In genomic region chr2:190979906-190980629, GRCh38 we compare ENCODE assay signal across 9 cellular contexts. TPM values are rescaled to one million over a fixed set of nuclear protein-coding genes. Genes with fewer than 3 reads are reported as not detected.
DNase-seq lines count a peak whose midpoint lies in the region; ATAC-seq and TF ChIP-seq lines count a peak whose summit lies in the region.
"Had no signal": no experiment of that assay in that cellular context is flagged by ENCODE, and none has a peak within 500 bp of the region (broad histone marks: within the 10 kb centered on the region; RNA-seq: fewer than 3 reads in every experiment).

No MANE protein-coding gene starts in this region.

- DNase-seq in breast epithelium (ENCODE audit: low spot score in 2 of 2) (peak; percentile 58 to 79), MCF 10A (ENCODE audit: unreplicated experiment) (no peak), adipocyte (ENCODE audit: low read depth) (peak; percentile 45), left kidney (ENCODE audit: low read depth, low spot score) (peak; percentile 96), aorta (peak in 1 of 2 donors; percentile 60), DMS114 treated with DMSO at 0.1 percent for 48 hours (lab: John Stamatoyannopoulos, UW; ENCODE audit: unreplicated experiment) (no peak), anterior cingulate cortex (lab: John Stamatoyannopoulos, UW) (no peak)

- H3K4me1 Mint-ChIP-seq in MCF 10A (ENCODE audit: insufficient read depth, unreplicated experiment) = peaks cover 7% of the 10 kb centered on the region

- H3K27me3 Mint-ChIP-seq in MCF 10A (ENCODE audit: insufficient read depth, unreplicated experiment) = no peaks in the 10 kb centered on the region

- peaks cover 18% of the 10 kb centered on the region for H3K36me3 ChIP-seq in breast epithelium
- H3K36me3 ChIP-seq in adipocyte (ENCODE audit: control insufficient read depth, insufficient read depth, low read length, severe bottlenecking) = peaks cover 100% of the 10 kb centered on the region
- H3K36me3 ChIP-seq in aorta (ENCODE audit: control insufficient read depth in 1 of 2, insufficient read depth in 2 of 2, low read length in 1 of 2) = peaks cover 6 to 14% of the 10 kb centered on the region in 2 donors

- intact Hi-C loops in breast epithelium (cut with DNase I; ENCODE audit: low total_unique reads) = no loop called here
- intact Hi-C loops in MCF 10A (cut with micrococcal nuclease) = no loop called here
- intact Hi-C loops in aorta (cut with DNase I) = no loop called here

- H3K9me3 Mint-ChIP-seq in MCF 10A (ENCODE audit: unreplicated experiment) = no peaks in the 10 kb centered on the region

- no peaks in the 10 kb centered on the region for H3K9me3 ChIP-seq in breast epithelium
- no peaks in the 10 kb centered on the region for H3K9me3 ChIP-seq in adipocyte (ENCODE audit: control insufficient read depth, low read length)
- no peaks in the 10 kb centered on the region for H3K9me3 ChIP-seq in aorta (ENCODE audit: control insufficient read depth, low read length)
- H3K9me3 ChIP-seq: thoracic aorta had no signal

- CTCF ChIA-PET in MCF 10A (lab: Yijun Ruan, JAX) = no interaction called here

- H3K36me3 Mint-ChIP-seq in MCF 10A (ENCODE audit: insufficient read depth, unreplicated experiment) = peaks cover 92% of the 10 kb centered on the region

- H3K27ac ChIP-seq in breast epithelium (peak overlapping the region; percentile 56 to 76), aorta (ENCODE audit: low read depth in 1 of 2, low read length in 2 of 2) (no peak overlapping the region)
- H3K27ac ChIP-seq: thoracic aorta had no signal

- ATAC-seq in aorta (ENCODE audit: low FRiP score) (peak; percentile 83), HG03159 (IDR thresholded peaks at IDR 0.05; ENCODE audit: unreplicated experiment) (no peak)

- 37 to 43% methylated on average over 14 of the region's 14 CpGs for WGBS in aorta, 2 donors

- peak overlapping the region in 1 of 3 donors; percentile 10 for H3K4me3 ChIP-seq in breast epithelium
- H3K4me3 ChIP-seq in adipocyte (ENCODE audit: low read length) = no peak overlapping the region
- no peak overlapping the region for H3K4me3 ChIP-seq in aorta (ENCODE audit: low read length in 2 of 2)
- H3K4me3 ChIP-seq: thoracic aorta had no signal

- H3K4me1 ChIP-seq in breast epithelium (no peaks in the 10 kb centered on the region), adipocyte (ENCODE audit: control insufficient read depth, insufficient read depth, low read length) (peaks cover 6% of the 10 kb centered on the region), aorta (ENCODE audit: control insufficient read depth in 1 of 2, insufficient read depth in 2 of 2, low read length in 2 of 2) (no peaks in the 10 kb centered on the region)

- H3K27ac Mint-ChIP-seq in MCF 10A (ENCODE audit: low read depth, unreplicated experiment) = no peak overlapping the region

- no peak for TF ChIP-seq CTCF in breast epithelium (IDR thresholded peaks at IDR 0.05)
- no peak for TF ChIP-seq CTCF in MCF 10A (IDR thresholded peaks at IDR 0.05; ENCODE audit: unreplicated experiment)

- no peak overlapping the region for H3K4me3 Mint-ChIP-seq in MCF 10A (ENCODE audit: unreplicated experiment)

- POLR2A ChIA-PET in MCF 10A (lab: Yijun Ruan, JAX) = no interaction called here

- TF ChIP-seq POLR2A in breast epithelium (IDR thresholded peaks at IDR 0.05) = no peak

- no peak overlapping the region for H3K9ac ChIP-seq in adipocyte (ENCODE audit: low read length)

- no TSS peak for BruUV-seq in MCF 10A (replicated peaks; lab: Mats Ljungman, UMichigan)

- H3K27me3 ChIP-seq in breast epithelium (no peaks in the 10 kb centered on the region), adipocyte (replicated peaks; ENCODE audit: control insufficient read depth, insufficient read depth, low read length) (no peaks in the 10 kb centered on the region), aorta (ENCODE audit: control insufficient read depth in 1 of 2, insufficient read depth in 2 of 2, low read length in 1 of 2) (no peaks in the 10 kb centered on the region)

RNA-seq across cellular contexts. Expression of gene STAT1, which starts 33.9 kb away (rescaled TPM):
- total RNA-seq in breast epithelium (10 to 100 TPM; 44.2 to 79.6 (median 59.4) TPM), MCF 10A (2022) (32.3 and 36.9 TPM in 2 replicates), aorta (10 to 100 TPM; 69.1 to 70.7 TPM)
- 10 to 100 TPM; 30.1 to 42.4 TPM for polyA plus RNA-seq in aorta

Comparison
In these comparisons a context has a peak if more than half of its experiments do, and no peak if none do; other contexts are left out.
1. DNase-seq: peak in breast epithelium (2 of 2), adipocyte (single experiment) and left kidney (single experiment); none in MCF 10A (single experiment), DMS114 treated with DMSO at 0.1 percent for 48 hours (single experiment) and anterior cingulate cortex (0 of 58).
2. H3K27ac ChIP-seq: peak in breast epithelium (2 of 2); none in aorta (0 of 2).